In the genomic region with DNA sequence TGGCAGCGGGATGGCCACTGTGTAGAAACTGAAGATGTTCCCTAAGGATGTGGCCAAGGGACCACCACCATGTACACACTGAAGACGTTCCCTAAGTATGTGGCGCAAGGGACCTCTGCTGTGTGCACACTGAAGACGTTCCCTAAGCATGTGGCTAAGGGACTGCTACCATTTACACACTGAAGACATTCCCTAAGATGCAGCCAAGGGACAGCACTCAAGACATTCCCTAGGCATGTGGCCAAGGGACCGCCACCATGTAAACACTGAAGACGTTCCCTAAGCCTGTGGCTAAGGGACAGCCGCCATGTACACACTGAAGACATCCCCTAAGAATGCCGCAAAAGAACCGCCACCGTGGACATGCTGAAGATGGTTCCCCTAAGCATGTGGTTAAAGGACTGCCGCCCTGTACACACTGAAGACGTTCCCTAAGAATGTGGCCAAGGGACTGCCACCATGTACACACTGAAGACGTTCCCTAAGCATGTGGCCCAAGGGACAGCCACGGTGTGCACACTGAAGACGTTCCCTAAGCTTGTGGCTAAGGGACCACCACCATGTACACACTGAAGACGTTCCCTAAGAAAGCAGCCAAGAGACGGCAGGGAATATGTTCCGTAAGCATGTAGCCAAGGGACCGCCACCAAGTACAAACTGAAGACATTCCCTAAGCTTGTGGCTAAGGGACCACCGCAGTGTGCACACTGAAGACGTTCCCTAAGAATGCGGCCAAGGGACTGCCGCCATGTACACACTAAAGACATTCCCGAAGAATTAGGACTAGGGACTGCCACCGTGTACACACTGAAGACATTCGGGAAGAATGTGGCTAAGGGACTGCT, we compare ENCODE assay signal across 1 cellular context.
TF ChIP-seq lines count a peak whose summit lies in the region.

No MANE protein-coding gene starts in this region.

TF ChIP-seq in K562, 482 proteins besides CTCF, POLR2A, EP300 and RAD21 (continued from another document and continues in another):
- peak; percentile 44; the same call in 1 of the 2 replicates for TF ChIP-seq MGA (IDR thresholded peaks at IDR 0.05)
- peak; percentile 82 to 96 for TF ChIP-seq FOXA3 (CRISPR knock-in tag; conservative IDR thresholded peaks at IDR 0.05 in 1 of 2, IDR thresholded peaks at IDR 0.05 in 1 of 2)
- no peak for TF ChIP-seq ZNF174 (CRISPR knock-in tag; IDR thresholded peaks at IDR 0.05)
- no peak for TF ChIP-seq ZNF224 (CRISPR knock-in tag; IDR thresholded peaks at IDR 0.05)
- no peak for TF ChIP-seq HEY1 (CRISPR knock-in tag; IDR thresholded peaks at IDR 0.05; ENCODE audit: borderline replicate concordance)
- TF ChIP-seq FOXK2 (conservative IDR thresholded peaks at IDR 0.05 in 1 of 2, IDR thresholded peaks at IDR 0.05 in 1 of 2; ENCODE audit: low read depth in 2 of 2): peak; percentile 82 to 89
- TF ChIP-seq BRF1 (IDR thresholded peaks at IDR 0.05; ENCODE audit: borderline replicate concordance, extremely low read depth, insufficient read length): no peak
- TF ChIP-seq BRCA1 (IDR thresholded peaks at IDR 0.05): no peak
- no peak for TF ChIP-seq BRCA1 (CRISPR knock-in tag; IDR thresholded peaks at IDR 0.05)
- TF ChIP-seq MIER1 (IDR thresholded peaks at IDR 0.05; ENCODE audit: low read depth): peak; percentile 67
- TF ChIP-seq HIVEP1 (CRISPR knock-in tag; IDR thresholded peaks at IDR 0.05): no peak
- no peak for TF ChIP-seq MCM3 (IDR thresholded peaks at IDR 0.05)
- peak; percentile 41; the same call in 1 of the 2 replicates for TF ChIP-seq ATF1 (CRISPR knock-in tag; IDR thresholded peaks at IDR 0.05)
- peak; percentile 87 for TF ChIP-seq ATF1 (tag; IDR thresholded peaks at IDR 0.05)
- TF ChIP-seq TAL1 (IDR thresholded peaks at IDR 0.05): peak; percentile 17
- TF ChIP-seq NEUROD1 (IDR thresholded peaks at IDR 0.05; ENCODE audit: borderline replicate concordance, low read depth, low read length, partially characterized antibody): peak; percentile 99
- TF ChIP-seq KDM1A (IDR thresholded peaks at IDR 0.05): peak in 1 of 2 experiments; percentile 93; a peak in 2 of 4 replicates
- no peak; the same call in none of the 2 replicates for TF ChIP-seq CREB1 (IDR thresholded peaks at IDR 0.05)
- TF ChIP-seq CREB1 (CRISPR knock-in tag; IDR thresholded peaks at IDR 0.05): peak; percentile 71
- peak; percentile 77 for TF ChIP-seq TEAD4 (IDR thresholded peaks at IDR 0.05; ENCODE audit: low read length)
- TF ChIP-seq TEAD4 (CRISPR knock-in tag; IDR thresholded peaks at IDR 0.05; ENCODE audit: borderline replicate concordance): 0 out of 2 replicates have a peak, but pooled peaks have one; percentile 68
- no peak for TF ChIP-seq PHB (CRISPR knock-in tag; IDR thresholded peaks at IDR 0.05)
- 0 out of 2 replicates have a peak, but pooled peaks have one; percentile 21 for TF ChIP-seq MBD2 (IDR thresholded peaks at IDR 0.05; ENCODE audit: borderline replicate concordance, low read depth)
- peak; percentile 29 for TF ChIP-seq PHF20 (IDR thresholded peaks at IDR 0.05; ENCODE audit: partially characterized antibody)
- TF ChIP-seq, protein P1, sequence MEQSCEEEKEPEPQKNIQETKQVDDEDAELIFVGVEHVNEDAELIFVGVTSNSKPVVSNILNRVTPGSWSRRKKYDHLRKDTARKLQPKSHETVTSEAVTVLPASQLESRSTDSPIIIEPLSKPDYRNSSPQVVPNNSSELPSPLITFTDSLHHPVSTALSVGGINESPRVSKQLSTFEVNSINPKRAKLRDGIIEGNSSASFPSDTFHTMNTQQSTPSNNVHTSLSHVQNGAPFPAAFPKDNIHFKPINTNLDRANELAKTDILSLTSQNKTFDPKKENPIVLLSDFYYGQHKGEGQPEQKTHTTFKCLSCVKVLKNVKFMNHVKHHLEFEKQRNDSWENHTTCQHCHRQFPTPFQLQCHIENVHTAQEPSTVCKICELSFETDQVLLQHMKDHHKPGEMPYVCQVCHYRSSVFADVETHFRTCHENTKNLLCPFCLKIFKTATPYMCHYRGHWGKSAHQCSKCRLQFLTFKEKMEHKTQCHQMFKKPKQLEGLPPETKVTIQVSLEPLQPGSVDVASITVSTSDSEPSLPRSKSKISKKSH (CRISPR knock-in tag; IDR thresholded peaks at IDR 0.05): no peak
- no peak for TF ChIP-seq ZHX1 (conservative IDR thresholded peaks at IDR 0.05; ENCODE audit: low read length)
- 0 out of 4 replicates have a peak, but pooled peaks of 1 of the 2 experiments have one; percentile 32 for TF ChIP-seq NONO (IDR thresholded peaks at IDR 0.05; ENCODE audit: low read depth in 2 of 2, low read length in 1 of 2)
- no peak for TF ChIP-seq TAF15 (IDR thresholded peaks at IDR 0.05; ENCODE audit: low read depth, low read length)
- peak; percentile 52; the same call in 1 of the 2 replicates for TF ChIP-seq CBX1 (IDR thresholded peaks at IDR 0.05; ENCODE audit: low read depth)
- no peak for TF ChIP-seq ZNF57 (CRISPR knock-in tag; IDR thresholded peaks at IDR 0.05)
- TF ChIP-seq USF1 (CRISPR knock-in tag; IDR thresholded peaks at IDR 0.05): peak; percentile 41
- TF ChIP-seq YY1 (IDR thresholded peaks at IDR 0.05; ENCODE audit: borderline replicate concordance in 1 of 3, control insufficient read depth in 1 of 3, extremely low read depth in 1 of 3, insufficient read depth in 3 of 3, insufficient read length in 1 of 3, insufficient replicate concordance in 2 of 3, low read depth in 1 of 3, low read length in 2 of 3): peak in 2 of 3 experiments; percentile 68 to 74
- TF ChIP-seq THAP7 (CRISPR knock-in tag; IDR thresholded peaks at IDR 0.05): no peak
- TF ChIP-seq, protein P2, sequence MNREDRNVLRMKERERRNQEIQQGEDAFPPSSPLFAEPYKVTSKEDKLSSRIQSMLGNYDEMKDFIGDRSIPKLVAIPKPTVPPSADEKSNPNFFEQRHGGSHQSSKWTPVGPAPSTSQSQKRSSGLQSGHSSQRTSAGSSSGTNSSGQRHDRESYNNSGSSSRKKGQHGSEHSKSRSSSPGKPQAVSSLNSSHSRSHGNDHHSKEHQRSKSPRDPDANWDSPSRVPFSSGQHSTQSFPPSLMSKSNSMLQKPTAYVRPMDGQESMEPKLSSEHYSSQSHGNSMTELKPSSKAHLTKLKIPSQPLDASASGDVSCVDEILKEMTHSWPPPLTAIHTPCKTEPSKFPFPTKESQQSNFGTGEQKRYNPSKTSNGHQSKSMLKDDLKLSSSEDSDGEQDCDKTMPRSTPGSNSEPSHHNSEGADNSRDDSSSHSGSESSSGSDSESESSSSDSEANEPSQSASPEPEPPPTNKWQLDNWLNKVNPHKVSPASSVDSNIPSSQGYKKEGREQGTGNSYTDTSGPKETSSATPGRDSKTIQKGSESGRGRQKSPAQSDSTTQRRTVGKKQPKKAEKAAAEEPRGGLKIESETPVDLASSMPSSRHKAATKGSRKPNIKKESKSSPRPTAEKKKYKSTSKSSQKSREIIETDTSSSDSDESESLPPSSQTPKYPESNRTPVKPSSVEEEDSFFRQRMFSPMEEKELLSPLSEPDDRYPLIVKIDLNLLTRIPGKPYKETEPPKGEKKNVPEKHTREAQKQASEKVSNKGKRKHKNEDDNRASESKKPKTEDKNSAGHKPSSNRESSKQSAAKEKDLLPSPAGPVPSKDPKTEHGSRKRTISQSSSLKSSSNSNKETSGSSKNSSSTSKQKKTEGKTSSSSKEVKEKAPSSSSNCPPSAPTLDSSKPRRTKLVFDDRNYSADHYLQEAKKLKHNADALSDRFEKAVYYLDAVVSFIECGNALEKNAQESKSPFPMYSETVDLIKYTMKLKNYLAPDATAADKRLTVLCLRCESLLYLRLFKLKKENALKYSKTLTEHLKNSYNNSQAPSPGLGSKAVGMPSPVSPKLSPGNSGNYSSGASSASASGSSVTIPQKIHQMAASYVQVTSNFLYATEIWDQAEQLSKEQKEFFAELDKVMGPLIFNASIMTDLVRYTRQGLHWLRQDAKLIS (CRISPR knock-in tag; IDR thresholded peaks at IDR 0.05): peak; percentile 68; the same call in 1 of the 2 replicates
